15 cellular contexts compared by ENCODE assay signal in genomic region chr11:8038393-8038792, GRCh38.
A peak's percentile ranks its signal among the peaks of the same experiment; 100 is the strongest.
DNase-seq lines count a peak whose midpoint lies in the region.
"Had no signal": no experiment of that assay in that cellular context is flagged by ENCODE, and none has a peak within 500 bp of the region (broad histone marks: within the 10 kb centered on the region; RNA-seq: fewer than 3 reads in every experiment).

No MANE protein-coding gene starts in this region.

- DNase-seq in NCI-H748 (lab: John Stamatoyannopoulos, UW; ENCODE audit: unreplicated experiment) (peak; percentile 88), NCI-H748 treated with DMSO at 0.1 percent for 48 hours (lab: John Stamatoyannopoulos, UW) (no peak), NCI-H524 treated with DMSO at 0.1 percent for 48 hours (lab: John Stamatoyannopoulos, UW) (peak; percentile 14), hypothalamus (lab: John Stamatoyannopoulos, UW) (peak in 27 of 51 donors; percentile 13 to 75 (median 37)), superior temporal gyrus (ENCODE audit: extremely low spot score) (peak; percentile 59), SW480 (ENCODE audit: low spot score) (no peak)
- no peak for DNase-seq in activated CD4-positive, CD25-positive, alpha-beta regulatory T cell treated with anti-CD3 and anti-CD28 coated beads, Interleukin-2, amount 50 U/mL, for 72 hours
- DNase-seq in stimulated activated CD4-positive, alpha-beta T cell treated with anti-CD3 and anti-CD28 coated beads, Interleukin-1b, Interleukin-23, amount 100 ng/mL, for 48 hours: no peak
- DNase-seq: activated CD4-positive, alpha-beta T cell treated with anti-CD3 and anti-CD28 coated beads, Interleukin-2, amount 50 U/mL, for 48 hours; activated T-cell treated with anti-CD3 and anti-CD28 coated beads, Interleukin-2, amount 50 U/mL, for 4 hours; CD4-positive, alpha-beta memory T cell; mammary epithelial cell; nephron progenitor cell; stimulated activated CD4-positive, alpha-beta T cell treated with anti-CD3 and anti-CD28 coated beads, Interleukin-15, amount 100 ng/mL, for 24 hours; stimulated activated naive CD4-positive, alpha-beta T cell treated with Interleukin-2 at 50 U/mL for 16 hours had no signal

Comparison
In these comparisons a context has a peak if more than half of its experiments do, and no peak if none do; other contexts are left out.
1. DNase-seq: peak in NCI-H748 (single experiment), NCI-H524 treated with DMSO at 0.1 percent for 48 hours (single experiment), hypothalamus (27 of 51) and superior temporal gyrus (single experiment); none in NCI-H748 treated with DMSO at 0.1 percent for 48 hours (single experiment), activated CD4-positive, CD25-positive, alpha-beta regulatory T cell treated with anti-CD3 and anti-CD28 coated beads, Interleukin-2, amount 50 U/mL, for 72 hours (single experiment), stimulated activated CD4-positive, alpha-beta T cell treated with anti-CD3 and anti-CD28 coated beads, Interleukin-1b, Interleukin-23, amount 100 ng/mL, for 48 hours (single experiment) and SW480 (single experiment).